In genomic region chr11:120660024-120660565, GRCh38 we compare ENCODE assay signal across 9 cellular contexts.
DNase-seq lines count a peak whose midpoint lies in the region; ATAC-seq lines count a peak whose summit lies in the region.
"Had no signal": no experiment of that assay in that cellular context is flagged by ENCODE, and none has a peak within 500 bp of the region (broad histone marks: within the 10 kb centered on the region; RNA-seq: fewer than 3 reads in every experiment).

No MANE protein-coding gene starts in this region.

- H3K4me3 Mint-ChIP-seq in activated naive CD4-positive, alpha-beta T cell treated with anti-CD3 and anti-CD28 coated beads for 36 hours = no peak overlapping the region
- H3K4me3 Mint-ChIP-seq: naive B cell had no signal

- no peaks in the 10 kb centered on the region for H3K9me3 Mint-ChIP-seq in activated naive CD4-positive, alpha-beta T cell treated with anti-CD3 and anti-CD28 coated beads for 36 hours
- H3K9me3 Mint-ChIP-seq: naive B cell had no signal

- no peaks in the 10 kb centered on the region for H3K36me3 Mint-ChIP-seq in activated naive CD4-positive, alpha-beta T cell treated with anti-CD3 and anti-CD28 coated beads for 36 hours (ENCODE audit: low read depth)
- H3K36me3 Mint-ChIP-seq: naive B cell had no signal

- no peak for ATAC-seq in GM21529 (IDR thresholded peaks at IDR 0.05; ENCODE audit: unreplicated experiment)

- no peaks in the 10 kb centered on the region for H3K4me1 Mint-ChIP-seq in activated naive CD4-positive, alpha-beta T cell treated with anti-CD3 and anti-CD28 coated beads for 36 hours (ENCODE audit: low read depth)

- CTCF ChIA-PET in activated naive CD4-positive, alpha-beta T cell treated with anti-CD3 and anti-CD28 coated beads for 36 hours (lab: Charles Lee) = interaction anchor here (0.8 to 0.9 kb wide), 2 partner anchors 16 to 535 kb away, joined by 4 read pairs; no protein-coding TSS in a partner anchor

- intact Hi-C loops in activated naive CD4-positive, alpha-beta T cell treated with anti-CD3 and anti-CD28 coated beads for 36 hours (cut with micrococcal nuclease) = no loop called here

- peak; percentile 38 for DNase-seq in NCI-H146 (lab: John Stamatoyannopoulos, UW)
- no peak for DNase-seq in NCI-H146 treated with DMSO at 0.1 percent for 48 hours (lab: John Stamatoyannopoulos, UW; ENCODE audit: unreplicated experiment)
- peak; percentile 69 for DNase-seq in MV-4-11 (lab: John Stamatoyannopoulos, UW)
- DNase-seq in activated naive CD4-positive, alpha-beta T cell treated with anti-CD3 and anti-CD28 coated beads for 36 hours = peak; percentile 47
- peak; percentile 59 for DNase-seq in kidney tubule cell (ENCODE audit: low spot score)
- DNase-seq in hippocampal formation (lab: John Stamatoyannopoulos, UW) = no peak
- no peak for DNase-seq in activated CD4-positive, CD25-positive, alpha-beta regulatory T cell (lab: John Stamatoyannopoulos, UW)
- DNase-seq: naive B cell had no signal

- no peak overlapping the region for H3K27ac Mint-ChIP-seq in activated naive CD4-positive, alpha-beta T cell treated with anti-CD3 and anti-CD28 coated beads for 36 hours

- peaks cover 11% of the 10 kb centered on the region for H3K27me3 Mint-ChIP-seq in activated naive CD4-positive, alpha-beta T cell treated with anti-CD3 and anti-CD28 coated beads for 36 hours (ENCODE audit: low read depth)

Comparison
In these comparisons a context has a peak if more than half of its experiments do, and no peak if none do; other contexts are left out.
1. DNase-seq: peak in NCI-H146 (single experiment), MV-4-11 (single experiment), activated naive CD4-positive, alpha-beta T cell treated with anti-CD3 and anti-CD28 coated beads for 36 hours (single experiment) and kidney tubule cell (single experiment); none in NCI-H146 treated with DMSO at 0.1 percent for 48 hours (single experiment), hippocampal formation (0 of 2) and activated CD4-positive, CD25-positive, alpha-beta regulatory T cell (0 of 4).